ENCODE assay signal across 1 cellular context in the genomic region with DNA sequence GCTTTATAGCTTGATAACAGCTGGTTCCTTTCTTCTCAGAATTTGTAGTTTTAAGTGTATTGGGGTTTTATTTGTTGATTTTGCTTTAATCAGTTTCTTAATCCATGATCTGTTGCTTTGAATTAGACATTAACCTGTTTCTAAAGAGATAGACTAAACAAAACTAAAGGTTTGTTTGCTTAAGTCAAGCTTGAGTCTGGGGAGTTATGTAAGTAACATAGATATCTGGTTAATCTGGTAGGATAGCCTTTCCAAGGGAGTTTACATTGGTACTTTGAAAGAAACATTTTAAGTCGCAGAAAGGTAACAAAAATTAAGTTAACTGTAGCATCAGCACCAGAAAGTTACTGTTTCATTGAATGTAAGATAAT.
TF ChIP-seq lines count a peak whose summit lies in the region.

No MANE protein-coding gene starts in this region.

TF ChIP-seq in WTC11, 78 proteins besides CTCF, POLR2A, EP300 and RAD21:
- TF ChIP-seq ZNF121 (CRISPR knock-in tag; IDR thresholded peaks at IDR 0.05) (no peak), FOXK1 (CRISPR knock-in tag; IDR thresholded peaks at IDR 0.05) (no peak), PRRX2 (CRISPR knock-in tag; IDR thresholded peaks at IDR 0.05) (no peak), JUN (CRISPR knock-in tag; IDR thresholded peaks at IDR 0.05) (no peak), ZNF671 (CRISPR knock-in tag; IDR thresholded peaks at IDR 0.05) (no peak), TP53 (CRISPR knock-in tag; IDR thresholded peaks at IDR 0.05) (no peak), NFE2L1 (CRISPR knock-in tag; IDR thresholded peaks at IDR 0.05) (no peak)
